ENCODE assay signal across 8 cellular contexts in the genomic region with DNA sequence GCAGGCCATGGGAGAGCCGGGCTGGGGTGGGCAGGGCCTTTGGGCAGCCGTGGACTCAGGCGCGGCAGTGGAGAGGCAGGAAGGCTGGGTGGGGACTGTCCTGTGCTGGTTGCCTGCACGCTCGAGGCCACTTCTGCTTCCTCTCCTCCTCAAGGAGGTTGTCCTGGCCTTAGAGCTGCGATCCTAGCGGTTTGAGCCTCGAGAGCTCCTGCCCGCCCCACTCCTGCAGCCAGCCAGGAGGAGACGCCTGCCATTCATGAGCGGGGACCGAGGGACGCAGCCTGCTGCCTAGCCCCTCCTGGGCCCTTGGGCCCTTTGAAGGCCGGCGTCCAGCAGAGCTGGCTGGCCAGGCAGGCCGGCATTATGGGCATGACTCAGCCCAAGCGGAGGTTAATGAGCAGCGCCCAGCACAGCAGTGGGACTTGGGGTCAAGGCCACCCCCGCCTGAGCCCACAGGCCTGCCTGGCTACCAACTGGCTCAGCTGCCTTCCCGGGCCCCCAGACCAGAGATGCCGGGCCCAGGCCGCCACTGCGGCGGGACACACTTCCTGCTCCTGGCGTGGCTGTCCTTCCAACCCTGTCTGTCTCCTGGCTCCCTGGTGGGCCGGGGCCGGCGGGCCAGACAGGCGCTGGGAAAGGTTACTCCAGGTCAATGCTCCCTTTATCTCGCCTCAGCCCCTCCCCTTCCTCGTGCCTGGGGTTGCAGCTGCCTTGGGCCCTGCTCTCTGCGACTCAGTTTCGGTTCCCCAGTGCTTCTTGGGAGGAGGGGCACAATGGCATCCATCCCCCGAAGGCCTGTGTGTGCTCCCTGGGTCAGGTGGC. TPM values are rescaled to one million over a fixed set of nuclear protein-coding genes. Genes with fewer than 3 reads are reported as not detected.
DNase-seq lines count a peak whose midpoint lies in the region; ATAC-seq and TF ChIP-seq lines count a peak whose summit lies in the region.

No MANE protein-coding gene starts in this region.

- peak; percentile 50 for DNase-seq in AG20443 (ENCODE audit: low spot score)
- DNase-seq in NOMO-1 (lab: John Stamatoyannopoulos, UW; ENCODE audit: unreplicated experiment in 2 of 2): peak; percentile 82 to 86
- peak; percentile 71 for DNase-seq in left cardiac atrium
- peak; percentile 19 for DNase-seq in progenitor cell of endocrine pancreas (ENCODE audit: low spot score, unreplicated experiment)
- DNase-seq in NCI-H128 (lab: John Stamatoyannopoulos, UW; ENCODE audit: unreplicated experiment): no peak

- peaks cover 27% of the 10 kb centered on the region for H3K4me1 Mint-ChIP-seq in activated naive CD4-positive, alpha-beta T cell treated with anti-CD3 and anti-CD28 coated beads, Interleukin-2, amount 50 U/mL, for 24 hours
- H3K4me1 Mint-ChIP-seq in progenitor cell of endocrine pancreas (ENCODE audit: low read depth): peaks cover 16% of the 10 kb centered on the region

- peaks cover 6% of the 10 kb centered on the region for H3K36me3 Mint-ChIP-seq in activated naive CD4-positive, alpha-beta T cell treated with anti-CD3 and anti-CD28 coated beads, Interleukin-2, amount 50 U/mL, for 24 hours
- H3K36me3 Mint-ChIP-seq in progenitor cell of endocrine pancreas (ENCODE audit: insufficient read depth): peaks cover 9% of the 10 kb centered on the region

- peak overlapping the region; percentile 33 for H3K4me3 Mint-ChIP-seq in activated naive CD4-positive, alpha-beta T cell treated with anti-CD3 and anti-CD28 coated beads, Interleukin-2, amount 50 U/mL, for 24 hours
- peak overlapping the region; percentile 33 for H3K4me3 Mint-ChIP-seq in progenitor cell of endocrine pancreas (ENCODE audit: low read depth)

- ATAC-seq in GM18511 (IDR thresholded peaks at IDR 0.05; ENCODE audit: unreplicated experiment) (peak; percentile 61), HG02938 (IDR thresholded peaks at IDR 0.05; ENCODE audit: unreplicated experiment) (peak; percentile 47), left cardiac atrium (peak; percentile 11 to 28)

- intact Hi-C loops in left cardiac atrium (cut with DNase I): no loop called here

- no peaks in the 10 kb centered on the region for H3K27me3 Mint-ChIP-seq in activated naive CD4-positive, alpha-beta T cell treated with anti-CD3 and anti-CD28 coated beads, Interleukin-2, amount 50 U/mL, for 24 hours
- H3K27me3 Mint-ChIP-seq in progenitor cell of endocrine pancreas: no peaks in the 10 kb centered on the region

- H3K9me3 Mint-ChIP-seq in activated naive CD4-positive, alpha-beta T cell treated with anti-CD3 and anti-CD28 coated beads, Interleukin-2, amount 50 U/mL, for 24 hours: no peaks in the 10 kb centered on the region
- H3K9me3 Mint-ChIP-seq in progenitor cell of endocrine pancreas (ENCODE audit: low read depth): peaks cover 7% of the 10 kb centered on the region

- TF ChIP-seq CTCF in progenitor cell of endocrine pancreas (IDR thresholded peaks at IDR 0.05; ENCODE audit: unreplicated experiment): no peak

- peak overlapping the region; percentile 23 for H3K27ac Mint-ChIP-seq in activated naive CD4-positive, alpha-beta T cell treated with anti-CD3 and anti-CD28 coated beads, Interleukin-2, amount 50 U/mL, for 24 hours
- H3K27ac Mint-ChIP-seq in progenitor cell of endocrine pancreas: peak overlapping the region; percentile 62

RNA-seq across cellular contexts. Expression of gene ABCD1, which starts 1.8 kb away (rescaled TPM):
- total RNA-seq in left cardiac atrium (10 to 100 TPM; 11.5 to 15.0 TPM), progenitor cell of endocrine pancreas (15.2 and 15.3 TPM in 2 replicates)

RNA-seq across cellular contexts. Expression of gene BCAP31, which starts 2.3 kb away (rescaled TPM):
- total RNA-seq in left cardiac atrium (100 to 1,000 TPM; 123 to 159 TPM), progenitor cell of endocrine pancreas (142 and 149 TPM in 2 replicates)

RNA-seq across cellular contexts. Expression of gene PLXNB3, which starts 37.6 kb away (rescaled TPM):
- total RNA-seq in left cardiac atrium: 1 to 10 TPM; 5.9 to 7.1 TPM
- 0.98 and 1.1 TPM in 2 replicates for total RNA-seq in progenitor cell of endocrine pancreas

RNA-seq across cellular contexts. Expression of gene SLC6A8, which starts 38.8 kb away (rescaled TPM):
- 100 to 1,000 TPM; 107 to 134 TPM for total RNA-seq in left cardiac atrium
- 52.2 and 55.7 TPM in 2 replicates for total RNA-seq in progenitor cell of endocrine pancreas

RNA-seq across cellular contexts. Expression of gene PNCK, which starts 52.9 kb away (rescaled TPM):
- total RNA-seq in left cardiac atrium (10 to 100 TPM in 1 of 2 donors, 1 to 10 TPM in 1; 9.7 to 14.6 TPM), progenitor cell of endocrine pancreas (5.4 and 6.1 TPM in 2 replicates)
